In the genomic region with DNA sequence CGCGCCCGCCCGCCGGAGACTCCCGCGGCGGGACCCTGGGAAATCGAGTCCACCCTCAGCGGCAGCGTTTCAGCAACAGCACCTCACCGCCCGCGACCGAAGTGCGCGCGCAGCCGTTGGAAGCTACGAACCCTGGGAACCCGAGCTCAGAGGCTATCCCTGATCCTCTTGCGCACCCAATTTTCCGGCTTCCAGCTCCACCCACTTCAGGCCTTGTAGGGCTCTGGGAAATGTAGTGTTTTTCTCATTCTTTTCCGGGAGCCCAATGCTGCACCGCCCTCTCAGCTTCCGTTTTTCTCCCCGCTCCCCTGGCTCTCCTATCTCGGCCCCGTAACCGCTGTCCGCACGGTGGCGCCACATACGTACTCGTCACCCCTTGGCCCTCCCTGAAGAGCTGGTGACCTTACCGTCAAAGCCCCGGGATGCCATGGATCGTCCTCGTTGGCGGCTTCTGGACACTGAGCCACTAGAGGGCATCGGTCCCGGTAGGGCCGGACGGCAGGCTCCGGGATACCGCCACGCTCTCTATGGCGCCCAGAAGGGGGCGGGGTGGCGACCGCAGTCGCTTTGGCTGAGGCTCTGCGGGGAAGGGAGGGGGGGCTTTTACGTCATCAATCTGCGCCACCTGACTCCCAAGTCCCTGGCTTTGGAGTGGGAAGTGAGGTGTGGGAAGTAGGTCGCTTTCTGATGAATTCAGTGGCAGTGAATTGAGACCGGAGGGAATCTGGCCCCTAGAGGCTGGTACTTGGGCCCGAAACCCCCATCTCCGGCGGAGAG, we compare ENCODE assay signal across 1 cellular context.
TF ChIP-seq lines count a peak whose summit lies in the region.

Gene ODR4, plus strand, starts transcription at position 687 of the 777 bp plus-strand sequence. CDS start 3,948 bp downstream, outside the sequence.
Gene TPR, minus strand, starts transcription at position 102 of the 777 bp plus-strand sequence. CDS start 225 bp downstream, outside the sequence.

TF ChIP-seq in GM12878, 131 proteins besides CTCF, POLR2A, EP300 and RAD21 (continued from another document and continues in another):
- TF ChIP-seq REST (IDR thresholded peaks at IDR 0.05; ENCODE audit: low read depth, low read length) (no peak), LARP7 (IDR thresholded peaks at IDR 0.05) (peak; percentile 56; the same call in 1 of the 2 replicates), JUNB (IDR thresholded peaks at IDR 0.05) (peak; percentile 20; the same call in 1 of the 2 replicates), CEBPZ (IDR thresholded peaks at IDR 0.05; ENCODE audit: low read depth, low read length) (no peak), TCF7 (IDR thresholded peaks at IDR 0.05; ENCODE audit: borderline replicate concordance) (no peak), ETV6 (conservative IDR thresholded peaks at IDR 0.05 in 1 of 2, IDR thresholded peaks at IDR 0.05 in 1 of 2; ENCODE audit: borderline replicate concordance in 1 of 2, low read depth in 1 of 2) (0 out of 4 replicates have a peak, but pooled peaks of 1 of the 2 experiments have one; percentile 32), ATF7 (IDR thresholded peaks at IDR 0.05; ENCODE audit: low read depth) (peak; percentile 90), USF2 (IDR thresholded peaks at IDR 0.05; ENCODE audit: borderline replicate concordance, low read depth, low read length) (no peak; the same call in 1 of the 2 replicates), HDGF (IDR thresholded peaks at IDR 0.05) (peak; percentile 94), PAX8 (IDR thresholded peaks at IDR 0.05) (no peak), E2F8 (IDR thresholded peaks at IDR 0.05; ENCODE audit: low read depth, partially characterized antibody) (peak; percentile 73), SMAD5 (IDR thresholded peaks at IDR 0.05; ENCODE audit: low read depth) (no peak; the same call in 1 of the 2 replicates), IRF4 (IDR thresholded peaks at IDR 0.05; ENCODE audit: low read depth, low read length) (0 out of 2 replicates have a peak, but pooled peaks have one; percentile 3), RELA (IDR thresholded peaks at IDR 0.05; ENCODE audit: borderline replicate concordance, partially characterized antibody) (peak; percentile 87), SMC3 (IDR thresholded peaks at IDR 0.05; ENCODE audit: borderline replicate concordance, low read length) (peak; percentile 48; the same call in 1 of the 2 replicates), CBX3 (IDR thresholded peaks at IDR 0.05; ENCODE audit: borderline replicate concordance, low read depth) (no peak), RCOR1 (conservative IDR thresholded peaks at IDR 0.05; ENCODE audit: low read depth, low read length) (0 out of 2 replicates have a peak, but pooled peaks have one; percentile 2), NFXL1 (IDR thresholded peaks at IDR 0.05; ENCODE audit: borderline replicate concordance) (no peak), USF1 (IDR thresholded peaks at IDR 0.05; ENCODE audit: borderline replicate concordance, extremely low read length, insufficient read depth, low read depth, low read length) (no peak), SMAD1 (IDR thresholded peaks at IDR 0.05; ENCODE audit: low read depth, partially characterized antibody) (no peak), SIX5 (IDR thresholded peaks at IDR 0.05; ENCODE audit: low read depth, low read length, severe bottlenecking) (peak; percentile 81), FOXM1 (IDR thresholded peaks at IDR 0.05; ENCODE audit: low read depth, low read length) (no peak; the same call in 1 of the 2 replicates), ZNF24 (IDR thresholded peaks at IDR 0.05) (no peak), SP1 (IDR thresholded peaks at IDR 0.05; ENCODE audit: low read depth, low read length) (peak; percentile 48), SUPT20H (IDR thresholded peaks at IDR 0.05; ENCODE audit: borderline replicate concordance, control insufficient read depth, low read depth, low read length) (no peak), CHD1 (IDR thresholded peaks at IDR 0.05; ENCODE audit: low read depth, low read length) (no peak), IKZF1 (conservative IDR thresholded peaks at IDR 0.05) (peak; percentile 100), MEF2A (IDR thresholded peaks at IDR 0.05; ENCODE audit: insufficient read depth, low read depth, low read length) (0 out of 2 replicates have a peak, but pooled peaks have one; percentile 36), PKNOX1 (IDR thresholded peaks at IDR 0.05) (peak; percentile 40; the same call in 1 of the 2 replicates)
- TF ChIP-seq, protein P1, sequence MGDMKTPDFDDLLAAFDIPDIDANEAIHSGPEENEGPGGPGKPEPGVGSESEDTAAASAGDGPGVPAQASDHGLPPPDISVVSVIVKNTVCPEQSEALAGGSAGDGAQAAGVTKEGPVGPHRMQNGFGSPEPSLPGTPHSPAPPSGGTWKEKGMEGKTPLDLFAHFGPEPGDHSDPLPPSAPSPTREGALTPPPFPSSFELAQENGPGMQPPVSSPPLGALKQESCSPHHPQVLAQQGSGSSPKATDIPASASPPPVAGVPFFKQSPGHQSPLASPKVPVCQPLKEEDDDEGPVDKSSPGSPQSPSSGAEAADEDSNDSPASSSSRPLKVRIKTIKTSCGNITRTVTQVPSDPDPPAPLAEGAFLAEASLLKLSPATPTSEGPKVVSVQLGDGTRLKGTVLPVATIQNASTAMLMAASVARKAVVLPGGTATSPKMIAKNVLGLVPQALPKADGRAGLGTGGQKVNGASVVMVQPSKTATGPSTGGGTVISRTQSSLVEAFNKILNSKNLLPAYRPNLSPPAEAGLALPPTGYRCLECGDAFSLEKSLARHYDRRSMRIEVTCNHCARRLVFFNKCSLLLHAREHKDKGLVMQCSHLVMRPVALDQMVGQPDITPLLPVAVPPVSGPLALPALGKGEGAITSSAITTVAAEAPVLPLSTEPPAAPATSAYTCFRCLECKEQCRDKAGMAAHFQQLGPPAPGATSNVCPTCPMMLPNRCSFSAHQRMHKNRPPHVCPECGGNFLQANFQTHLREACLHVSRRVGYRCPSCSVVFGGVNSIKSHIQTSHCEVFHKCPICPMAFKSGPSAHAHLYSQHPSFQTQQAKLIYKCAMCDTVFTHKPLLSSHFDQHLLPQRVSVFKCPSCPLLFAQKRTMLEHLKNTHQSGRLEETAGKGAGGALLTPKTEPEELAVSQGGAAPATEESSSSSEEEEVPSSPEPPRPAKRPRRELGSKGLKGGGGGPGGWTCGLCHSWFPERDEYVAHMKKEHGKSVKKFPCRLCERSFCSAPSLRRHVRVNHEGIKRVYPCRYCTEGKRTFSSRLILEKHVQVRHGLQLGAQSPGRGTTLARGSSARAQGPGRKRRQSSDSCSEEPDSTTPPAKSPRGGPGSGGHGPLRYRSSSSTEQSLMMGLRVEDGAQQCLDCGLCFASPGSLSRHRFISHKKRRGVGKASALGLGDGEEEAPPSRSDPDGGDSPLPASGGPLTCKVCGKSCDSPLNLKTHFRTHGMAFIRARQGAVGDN (IDR thresholded peaks at IDR 0.05): peak; percentile 36
- TF ChIP-seq, protein P2, sequence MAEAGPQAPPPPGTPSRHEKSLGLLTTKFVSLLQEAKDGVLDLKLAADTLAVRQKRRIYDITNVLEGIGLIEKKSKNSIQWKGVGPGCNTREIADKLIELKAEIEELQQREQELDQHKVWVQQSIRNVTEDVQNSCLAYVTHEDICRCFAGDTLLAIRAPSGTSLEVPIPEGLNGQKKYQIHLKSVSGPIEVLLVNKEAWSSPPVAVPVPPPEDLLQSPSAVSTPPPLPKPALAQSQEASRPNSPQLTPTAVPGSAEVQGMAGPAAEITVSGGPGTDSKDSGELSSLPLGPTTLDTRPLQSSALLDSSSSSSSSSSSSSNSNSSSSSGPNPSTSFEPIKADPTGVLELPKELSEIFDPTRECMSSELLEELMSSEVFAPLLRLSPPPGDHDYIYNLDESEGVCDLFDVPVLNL (IDR thresholded peaks at IDR 0.05; ENCODE audit: low read depth, low read length): no peak; the same call in 1 of the 2 replicates
- TF ChIP-seq, protein P3, sequence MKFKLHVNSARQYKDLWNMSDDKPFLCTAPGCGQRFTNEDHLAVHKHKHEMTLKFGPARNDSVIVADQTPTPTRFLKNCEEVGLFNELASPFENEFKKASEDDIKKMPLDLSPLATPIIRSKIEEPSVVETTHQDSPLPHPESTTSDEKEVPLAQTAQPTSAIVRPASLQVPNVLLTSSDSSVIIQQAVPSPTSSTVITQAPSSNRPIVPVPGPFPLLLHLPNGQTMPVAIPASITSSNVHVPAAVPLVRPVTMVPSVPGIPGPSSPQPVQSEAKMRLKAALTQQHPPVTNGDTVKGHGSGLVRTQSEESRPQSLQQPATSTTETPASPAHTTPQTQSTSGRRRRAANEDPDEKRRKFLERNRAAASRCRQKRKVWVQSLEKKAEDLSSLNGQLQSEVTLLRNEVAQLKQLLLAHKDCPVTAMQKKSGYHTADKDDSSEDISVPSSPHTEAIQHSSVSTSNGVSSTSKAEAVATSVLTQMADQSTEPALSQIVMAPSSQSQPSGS (IDR thresholded peaks at IDR 0.05; ENCODE audit: low read length): peak; percentile 22; the same call in 1 of the 2 replicates
